24 cellular contexts compared by ENCODE assay signal in genomic region chr16:51429041-51429440, GRCh38.
"Had no signal": no experiment of that assay in that cellular context is flagged by ENCODE, and none has a peak within 500 bp of the region (broad histone marks: within the 10 kb centered on the region; RNA-seq: fewer than 3 reads in every experiment).

No MANE protein-coding gene starts in this region.

- H3K36me3 Mint-ChIP-seq: memory B cell, mesothelial cell of epicardium had no signal

- H2AFZ ChIP-seq: hepatocyte had no signal

- H3K27ac Mint-ChIP-seq: endodermal cell, memory B cell, mesothelial cell of epicardium, progenitor cell of endocrine pancreas had no signal

- H3K27me3 Mint-ChIP-seq: memory B cell had no signal

- H3K4me2 ChIP-seq: hepatocyte had no signal

- H3K27ac ChIP-seq: colonic mucosa, hepatocyte, left ventricle myocardium inferior, lower lobe of right lung, pancreas, skin epidermis had no signal

- H3K4me1 Mint-ChIP-seq: memory B cell had no signal

- H3K4me1 ChIP-seq: colonic mucosa, left ventricle myocardium inferior, lower lobe of right lung, pancreas had no signal

- H3K9me3 ChIP-seq: colonic mucosa, left ventricle myocardium inferior, lower lobe of right lung, pancreas had no signal

- H3K79me2 ChIP-seq: hepatocyte had no signal

- H3K27me3 ChIP-seq: colonic mucosa, pancreas had no signal

- H3K4me3 ChIP-seq: colonic mucosa, hepatocyte, left ventricle myocardium inferior, lower lobe of right lung, pancreas, skin epidermis had no signal

- H3K36me3 ChIP-seq: colonic mucosa, left ventricle myocardium inferior, lower lobe of right lung, pancreas had no signal

- ATAC-seq: left cardiac atrium, lower lobe of right lung, pancreas, sciatic nerve had no signal

- DNase-seq: cerebellar nuclear complex; colonic mucosa; dermis blood vessel endothelial cell; effector CD4-positive, alpha-beta T cell; endodermal cell; erythroblast; foreskin melanocyte; head of caudate nucleus; kidney; left cardiac atrium; left ventricle myocardium inferior; lower lobe of right lung; occipital lobe; pancreas; retina; stimulated activated CD4-positive, alpha-beta T cell treated with anti-CD3 and anti-CD28 coated beads, Interleukin-12 subunit alpha, Interleukin-12 subunit beta, amount 100 ng/mL, for 4 hours; stimulated activated naive CD4-positive, alpha-beta T cell treated with Interleukin-2 at 50 U/mL for 16 hours; trophoblast cell had no signal

- H3K4me3 Mint-ChIP-seq: endodermal cell, memory B cell, mesothelial cell of epicardium had no signal

- H3K9me3 Mint-ChIP-seq: endodermal cell, mesothelial cell of epicardium had no signal
